9 cellular contexts compared by ENCODE assay signal in genomic region chr5:73626814-73627313, GRCh38. TPM values are rescaled to one million over a fixed set of nuclear protein-coding genes. Genes with fewer than 3 reads are reported as not detected.
DNase-seq lines count a peak whose midpoint lies in the region; ATAC-seq and TF ChIP-seq lines count a peak whose summit lies in the region.
"Had no signal": no experiment of that assay in that cellular context is flagged by ENCODE, and none has a peak within 500 bp of the region (broad histone marks: within the 10 kb centered on the region; RNA-seq: fewer than 3 reads in every experiment).

No MANE protein-coding gene starts in this region.

- H3K27me3 Mint-ChIP-seq in CD8-positive, alpha-beta memory T cell, result peaks cover 14 to 56% of the 10 kb centered on the region in 2 donors
- H3K27me3 Mint-ChIP-seq in progenitor cell of endocrine pancreas, result peaks cover 66% of the 10 kb centered on the region

- no peak for ATAC-seq in GM18502 (IDR thresholded peaks at IDR 0.05; ENCODE audit: poor library complexity, unreplicated experiment)
- ATAC-seq in esophagus mucosa, result no peak

- peaks cover 7% of the 10 kb centered on the region for H3K27me3 ChIP-seq in CD8-positive, alpha-beta memory T cell (ENCODE audit: insufficient read depth, low read length, poor library complexity, severe bottlenecking)
- no peaks in the 10 kb centered on the region for H3K27me3 ChIP-seq in SJCRH30

- H3K27ac Mint-ChIP-seq in CD8-positive, alpha-beta memory T cell, result no peak overlapping the region
- no peak overlapping the region for H3K27ac Mint-ChIP-seq in progenitor cell of endocrine pancreas
- H3K27ac Mint-ChIP-seq: activated CD8-positive, alpha-beta memory T cell treated with anti-CD3 and anti-CD28 coated beads, Interleukin-2, amount 10 ng/mL, durations not matched to agents 7 days and 5 days had no signal

- H3K4me3 ChIP-seq in CD8-positive, alpha-beta memory T cell (ENCODE audit: low read length), result no peak overlapping the region
- H3K4me3 ChIP-seq in SJCRH30 (peak overlapping the region; percentile 78), fibroblast of villous mesenchyme (ENCODE audit: low read depth, low read length) (peak overlapping the region; percentile 83)

- CTCF ChIA-PET in CD8-positive, alpha-beta memory T cell (lab: Charles Lee), result no interaction called here

- H3K9me3 ChIP-seq in CD8-positive, alpha-beta memory T cell (ENCODE audit: low read length), result no peaks in the 10 kb centered on the region
- H3K9me3 ChIP-seq in SJCRH30 (replicated peaks), result no peaks in the 10 kb centered on the region

- peaks cover 3 to 12% (median 4%) of the 10 kb centered on the region in 3 donors for H3K4me1 Mint-ChIP-seq in CD8-positive, alpha-beta memory T cell
- H3K4me1 Mint-ChIP-seq in progenitor cell of endocrine pancreas (ENCODE audit: low read depth), result peaks cover 18% of the 10 kb centered on the region

- POLR2A ChIA-PET in CD8-positive, alpha-beta memory T cell (lab: Charles Lee), result no interaction called here

- H3K36me3 Mint-ChIP-seq in CD8-positive, alpha-beta memory T cell, result no peaks in the 10 kb centered on the region
- H3K36me3 Mint-ChIP-seq in progenitor cell of endocrine pancreas (ENCODE audit: insufficient read depth), result no peaks in the 10 kb centered on the region
- H3K36me3 Mint-ChIP-seq: activated CD8-positive, alpha-beta memory T cell treated with anti-CD3 and anti-CD28 coated beads, Interleukin-2, amount 10 ng/mL, durations not matched to agents 7 days and 5 days had no signal

- H3K9me3 Mint-ChIP-seq in CD8-positive, alpha-beta memory T cell, result no peaks in the 10 kb centered on the region
- no peaks in the 10 kb centered on the region for H3K9me3 Mint-ChIP-seq in progenitor cell of endocrine pancreas (ENCODE audit: low read depth)

- TF ChIP-seq CTCF in fibroblast of villous mesenchyme (IDR thresholded peaks at IDR 0.05; ENCODE audit: insufficient read depth, low read depth, low read length), result no peak
- no peak for TF ChIP-seq CTCF in progenitor cell of endocrine pancreas (IDR thresholded peaks at IDR 0.05; ENCODE audit: unreplicated experiment)

- H3K27ac ChIP-seq in CD8-positive, alpha-beta memory T cell (ENCODE audit: low read depth, low read length), result no peak overlapping the region
- H3K27ac ChIP-seq in SJCRH30, result peak overlapping the region; percentile 45; the same call in 1 of the 2 replicates

- DNase-seq in CD8-positive, alpha-beta memory T cell, result no peak
- DNase-seq in SJCRH30 (peak in 1 of 2 experiments; percentile 30), fibroblast of villous mesenchyme (ENCODE audit: low read depth) (no peak), progenitor cell of endocrine pancreas (ENCODE audit: low spot score, unreplicated experiment) (no peak), NK-92 (lab: John Stamatoyannopoulos, UW; ENCODE audit: unreplicated experiment) (no peak), DMS79 treated with DMSO at 0.1 percent for 48 hours (lab: John Stamatoyannopoulos, UW) (no peak)
- DNase-seq: activated CD8-positive, alpha-beta memory T cell treated with anti-CD3 and anti-CD28 coated beads, Interleukin-2, amount 10 ng/mL, durations not matched to agents 7 days and 5 days had no signal

- no peaks in the 10 kb centered on the region for H3K4me1 ChIP-seq in CD8-positive, alpha-beta memory T cell (ENCODE audit: insufficient read depth, low read length)
- no peaks in the 10 kb centered on the region; the same call in 1 of the 2 replicates for H3K4me1 ChIP-seq in SJCRH30

- no peaks in the 10 kb centered on the region for H3K36me3 ChIP-seq in CD8-positive, alpha-beta memory T cell (ENCODE audit: insufficient read depth, low read length)
- H3K36me3 ChIP-seq in SJCRH30, result no peaks in the 10 kb centered on the region

- peak overlapping the region; percentile 35 to 76 (median 42) for H3K4me3 Mint-ChIP-seq in CD8-positive, alpha-beta memory T cell
- peak overlapping the region; percentile 64 for H3K4me3 Mint-ChIP-seq in progenitor cell of endocrine pancreas (ENCODE audit: low read depth)
- H3K4me3 Mint-ChIP-seq: activated CD8-positive, alpha-beta memory T cell treated with anti-CD3 and anti-CD28 coated beads, Interleukin-2, amount 10 ng/mL, durations not matched to agents 7 days and 5 days had no signal

RNA-seq across cellular contexts. Expression of gene ARHGEF28, which starts 0.9 kb away (rescaled TPM):
- under 1 TPM; 0.27 to 0.28 TPM for total RNA-seq in CD8-positive, alpha-beta memory T cell
- polyA plus RNA-seq in CD8-positive, alpha-beta memory T cell, result 0.24 TPM
- total RNA-seq in SJCRH30 (2014; rRNA removed; shearing (Covaris generic)), result 5.2 and 5.8 TPM in 2 replicates
- total RNA-seq in fibroblast of villous mesenchyme (34.1 and 40.2 TPM in 2 replicates), progenitor cell of endocrine pancreas (15.0 and 17.0 TPM in 2 replicates), esophagus mucosa (7.8 TPM)
- total RNA-seq: activated CD8-positive, alpha-beta memory T cell treated with anti-CD3 and anti-CD28 coated beads, Interleukin-2, amount 10 ng/mL, durations not matched to agents 7 days and 5 days had no signal
